Comparison of ENCODE assay signal across 1 cellular context in the genomic region with DNA sequence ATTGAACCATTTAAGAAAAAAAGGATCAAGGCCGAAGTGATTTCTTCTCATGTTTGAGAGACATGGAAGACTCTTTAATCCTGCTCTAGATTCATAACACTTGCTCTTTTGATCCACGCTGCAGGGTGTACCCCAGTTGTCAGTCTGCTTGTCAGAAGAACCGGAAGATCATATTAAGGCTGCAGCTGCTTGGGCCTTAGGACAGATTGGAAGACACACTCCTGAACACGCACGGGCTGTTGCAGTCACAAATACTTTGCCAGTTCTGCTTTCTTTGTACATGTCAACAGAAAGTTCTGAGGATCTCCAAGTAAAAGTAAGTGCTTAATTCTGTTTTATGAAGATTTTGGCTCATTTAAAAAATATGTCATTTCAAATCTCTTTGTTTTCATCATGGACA.
TF ChIP-seq lines count a peak whose summit lies in the region.

No MANE protein-coding gene starts in this region.

TF ChIP-seq in K562, 482 proteins besides CTCF, POLR2A, EP300 and RAD21 (continued from another document and continues in another):
- TF ChIP-seq CXXC5 (CRISPR knock-in tag; IDR thresholded peaks at IDR 0.05) (peak; percentile 31; the same call in 1 of the 2 replicates), MYNN (IDR thresholded peaks at IDR 0.05) (no peak), MYNN (CRISPR knock-in tag; IDR thresholded peaks at IDR 0.05) (no peak), GABPB1 (CRISPR knock-in tag; IDR thresholded peaks at IDR 0.05) (no peak), SNIP1 (IDR thresholded peaks at IDR 0.05; ENCODE audit: low read depth) (no peak), FOXJ2 (tag; IDR thresholded peaks at IDR 0.05) (no peak), KLF1 (tag; IDR thresholded peaks at IDR 0.05) (no peak), NFIX (CRISPR knock-in tag; IDR thresholded peaks at IDR 0.05; ENCODE audit: low read depth) (no peak), L3MBTL2 (IDR thresholded peaks at IDR 0.05) (0 out of 2 replicates have a peak, but pooled peaks have one; percentile 33), NONO (IDR thresholded peaks at IDR 0.05; ENCODE audit: low read depth in 2 of 2, low read length in 1 of 2) (no peak), DDX20 (tag; IDR thresholded peaks at IDR 0.05; ENCODE audit: low read depth) (no peak), POLR2H (tag; IDR thresholded peaks at IDR 0.05; ENCODE audit: low read depth) (peak; percentile 37; the same call in 1 of the 2 replicates), BDP1 (IDR thresholded peaks at IDR 0.05; ENCODE audit: insufficient read depth, insufficient read length) (no peak), MECOM (CRISPR knock-in tag; IDR thresholded peaks at IDR 0.05) (0 out of 2 replicates have a peak, but pooled peaks have one; percentile 51), SUPT5H (IDR thresholded peaks at IDR 0.05) (peak; percentile 33; the same call in 1 of the 2 replicates), CBX5 (IDR thresholded peaks at IDR 0.05; ENCODE audit: borderline replicate concordance, low read depth) (no peak), SMAD4 (CRISPR knock-in tag; conservative IDR thresholded peaks at IDR 0.05) (0 out of 2 replicates have a peak, but pooled peaks have one; percentile 42), PHB2 (IDR thresholded peaks at IDR 0.05; ENCODE audit: low read depth) (no peak), ZNF431 (CRISPR knock-in tag; IDR thresholded peaks at IDR 0.05) (no peak), ELF1 (tag; IDR thresholded peaks at IDR 0.05) (no peak), POLR2B (IDR thresholded peaks at IDR 0.05; ENCODE audit: low read depth, partially characterized antibody) (peak; percentile 34), RBFOX2 (IDR thresholded peaks at IDR 0.05; ENCODE audit: low read depth, low read length) (peak; percentile 60), SRSF1 (IDR thresholded peaks at IDR 0.05; ENCODE audit: low read depth, low read length) (no peak), ZNF766 (CRISPR knock-in tag; conservative IDR thresholded peaks at IDR 0.05) (0 out of 2 replicates have a peak, but pooled peaks have one; percentile 10), MAFK (IDR thresholded peaks at IDR 0.05; ENCODE audit: low read length) (no peak)
- TF ChIP-seq, protein P1, sequence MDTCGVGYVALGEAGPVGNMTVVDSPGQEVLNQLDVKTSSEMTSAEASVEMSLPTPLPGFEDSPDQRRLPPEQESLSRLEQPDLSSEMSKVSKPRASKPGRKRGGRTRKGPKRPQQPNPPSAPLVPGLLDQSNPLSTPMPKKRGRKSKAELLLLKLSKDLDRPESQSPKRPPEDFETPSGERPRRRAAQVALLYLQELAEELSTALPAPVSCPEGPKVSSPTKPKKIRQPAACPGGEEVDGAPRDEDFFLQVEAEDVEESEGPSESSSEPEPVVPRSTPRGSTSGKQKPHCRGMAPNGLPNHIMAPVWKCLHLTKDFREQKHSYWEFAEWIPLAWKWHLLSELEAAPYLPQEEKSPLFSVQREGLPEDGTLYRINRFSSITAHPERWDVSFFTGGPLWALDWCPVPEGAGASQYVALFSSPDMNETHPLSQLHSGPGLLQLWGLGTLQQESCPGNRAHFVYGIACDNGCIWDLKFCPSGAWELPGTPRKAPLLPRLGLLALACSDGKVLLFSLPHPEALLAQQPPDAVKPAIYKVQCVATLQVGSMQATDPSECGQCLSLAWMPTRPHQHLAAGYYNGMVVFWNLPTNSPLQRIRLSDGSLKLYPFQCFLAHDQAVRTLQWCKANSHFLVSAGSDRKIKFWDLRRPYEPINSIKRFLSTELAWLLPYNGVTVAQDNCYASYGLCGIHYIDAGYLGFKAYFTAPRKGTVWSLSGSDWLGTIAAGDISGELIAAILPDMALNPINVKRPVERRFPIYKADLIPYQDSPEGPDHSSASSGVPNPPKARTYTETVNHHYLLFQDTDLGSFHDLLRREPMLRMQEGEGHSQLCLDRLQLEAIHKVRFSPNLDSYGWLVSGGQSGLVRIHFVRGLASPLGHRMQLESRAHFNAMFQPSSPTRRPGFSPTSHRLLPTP (IDR thresholded peaks at IDR 0.05; ENCODE audit: borderline replicate concordance, extremely low read depth, insufficient read length): no peak
- TF ChIP-seq, protein P2, sequence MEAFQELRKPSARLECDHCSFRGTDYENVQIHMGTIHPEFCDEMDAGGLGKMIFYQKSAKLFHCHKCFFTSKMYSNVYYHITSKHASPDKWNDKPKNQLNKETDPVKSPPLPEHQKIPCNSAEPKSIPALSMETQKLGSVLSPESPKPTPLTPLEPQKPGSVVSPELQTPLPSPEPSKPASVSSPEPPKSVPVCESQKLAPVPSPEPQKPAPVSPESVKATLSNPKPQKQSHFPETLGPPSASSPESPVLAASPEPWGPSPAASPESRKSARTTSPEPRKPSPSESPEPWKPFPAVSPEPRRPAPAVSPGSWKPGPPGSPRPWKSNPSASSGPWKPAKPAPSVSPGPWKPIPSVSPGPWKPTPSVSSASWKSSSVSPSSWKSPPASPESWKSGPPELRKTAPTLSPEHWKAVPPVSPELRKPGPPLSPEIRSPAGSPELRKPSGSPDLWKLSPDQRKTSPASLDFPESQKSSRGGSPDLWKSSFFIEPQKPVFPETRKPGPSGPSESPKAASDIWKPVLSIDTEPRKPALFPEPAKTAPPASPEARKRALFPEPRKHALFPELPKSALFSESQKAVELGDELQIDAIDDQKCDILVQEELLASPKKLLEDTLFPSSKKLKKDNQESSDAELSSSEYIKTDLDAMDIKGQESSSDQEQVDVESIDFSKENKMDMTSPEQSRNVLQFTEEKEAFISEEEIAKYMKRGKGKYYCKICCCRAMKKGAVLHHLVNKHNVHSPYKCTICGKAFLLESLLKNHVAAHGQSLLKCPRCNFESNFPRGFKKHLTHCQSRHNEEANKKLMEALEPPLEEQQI (IDR thresholded peaks at IDR 0.05): no peak
- TF ChIP-seq, protein P3, sequence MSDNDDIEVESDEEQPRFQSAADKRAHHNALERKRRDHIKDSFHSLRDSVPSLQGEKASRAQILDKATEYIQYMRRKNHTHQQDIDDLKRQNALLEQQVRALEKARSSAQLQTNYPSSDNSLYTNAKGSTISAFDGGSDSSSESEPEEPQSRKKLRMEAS (CRISPR knock-in tag; IDR thresholded peaks at IDR 0.05): no peak
- TF ChIP-seq, protein P4, sequence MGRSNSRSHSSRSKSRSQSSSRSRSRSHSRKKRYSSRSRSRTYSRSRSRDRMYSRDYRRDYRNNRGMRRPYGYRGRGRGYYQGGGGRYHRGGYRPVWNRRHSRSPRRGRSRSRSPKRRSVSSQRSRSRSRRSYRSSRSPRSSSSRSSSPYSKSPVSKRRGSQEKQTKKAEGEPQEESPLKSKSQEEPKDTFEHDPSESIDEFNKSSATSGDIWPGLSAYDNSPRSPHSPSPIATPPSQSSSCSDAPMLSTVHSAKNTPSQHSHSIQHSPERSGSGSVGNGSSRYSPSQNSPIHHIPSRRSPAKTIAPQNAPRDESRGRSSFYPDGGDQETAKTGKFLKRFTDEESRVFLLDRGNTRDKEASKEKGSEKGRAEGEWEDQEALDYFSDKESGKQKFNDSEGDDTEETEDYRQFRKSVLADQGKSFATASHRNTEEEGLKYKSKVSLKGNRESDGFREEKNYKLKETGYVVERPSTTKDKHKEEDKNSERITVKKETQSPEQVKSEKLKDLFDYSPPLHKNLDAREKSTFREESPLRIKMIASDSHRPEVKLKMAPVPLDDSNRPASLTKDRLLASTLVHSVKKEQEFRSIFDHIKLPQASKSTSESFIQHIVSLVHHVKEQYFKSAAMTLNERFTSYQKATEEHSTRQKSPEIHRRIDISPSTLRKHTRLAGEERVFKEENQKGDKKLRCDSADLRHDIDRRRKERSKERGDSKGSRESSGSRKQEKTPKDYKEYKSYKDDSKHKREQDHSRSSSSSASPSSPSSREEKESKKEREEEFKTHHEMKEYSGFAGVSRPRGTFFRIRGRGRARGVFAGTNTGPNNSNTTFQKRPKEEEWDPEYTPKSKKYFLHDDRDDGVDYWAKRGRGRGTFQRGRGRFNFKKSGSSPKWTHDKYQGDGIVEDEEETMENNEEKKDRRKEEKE (IDR thresholded peaks at IDR 0.05; ENCODE audit: borderline replicate concordance in 1 of 2, control insufficient read depth in 1 of 2, low read depth in 2 of 2, low read length in 1 of 2): no peak
- TF ChIP-seq, protein P5, sequence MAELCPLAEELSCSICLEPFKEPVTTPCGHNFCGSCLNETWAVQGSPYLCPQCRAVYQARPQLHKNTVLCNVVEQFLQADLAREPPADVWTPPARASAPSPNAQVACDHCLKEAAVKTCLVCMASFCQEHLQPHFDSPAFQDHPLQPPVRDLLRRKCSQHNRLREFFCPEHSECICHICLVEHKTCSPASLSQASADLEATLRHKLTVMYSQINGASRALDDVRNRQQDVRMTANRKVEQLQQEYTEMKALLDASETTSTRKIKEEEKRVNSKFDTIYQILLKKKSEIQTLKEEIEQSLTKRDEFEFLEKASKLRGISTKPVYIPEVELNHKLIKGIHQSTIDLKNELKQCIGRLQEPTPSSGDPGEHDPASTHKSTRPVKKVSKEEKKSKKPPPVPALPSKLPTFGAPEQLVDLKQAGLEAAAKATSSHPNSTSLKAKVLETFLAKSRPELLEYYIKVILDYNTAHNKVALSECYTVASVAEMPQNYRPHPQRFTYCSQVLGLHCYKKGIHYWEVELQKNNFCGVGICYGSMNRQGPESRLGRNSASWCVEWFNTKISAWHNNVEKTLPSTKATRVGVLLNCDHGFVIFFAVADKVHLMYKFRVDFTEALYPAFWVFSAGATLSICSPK (IDR thresholded peaks at IDR 0.05; ENCODE audit: borderline replicate concordance): no peak
- TF ChIP-seq, protein P6, sequence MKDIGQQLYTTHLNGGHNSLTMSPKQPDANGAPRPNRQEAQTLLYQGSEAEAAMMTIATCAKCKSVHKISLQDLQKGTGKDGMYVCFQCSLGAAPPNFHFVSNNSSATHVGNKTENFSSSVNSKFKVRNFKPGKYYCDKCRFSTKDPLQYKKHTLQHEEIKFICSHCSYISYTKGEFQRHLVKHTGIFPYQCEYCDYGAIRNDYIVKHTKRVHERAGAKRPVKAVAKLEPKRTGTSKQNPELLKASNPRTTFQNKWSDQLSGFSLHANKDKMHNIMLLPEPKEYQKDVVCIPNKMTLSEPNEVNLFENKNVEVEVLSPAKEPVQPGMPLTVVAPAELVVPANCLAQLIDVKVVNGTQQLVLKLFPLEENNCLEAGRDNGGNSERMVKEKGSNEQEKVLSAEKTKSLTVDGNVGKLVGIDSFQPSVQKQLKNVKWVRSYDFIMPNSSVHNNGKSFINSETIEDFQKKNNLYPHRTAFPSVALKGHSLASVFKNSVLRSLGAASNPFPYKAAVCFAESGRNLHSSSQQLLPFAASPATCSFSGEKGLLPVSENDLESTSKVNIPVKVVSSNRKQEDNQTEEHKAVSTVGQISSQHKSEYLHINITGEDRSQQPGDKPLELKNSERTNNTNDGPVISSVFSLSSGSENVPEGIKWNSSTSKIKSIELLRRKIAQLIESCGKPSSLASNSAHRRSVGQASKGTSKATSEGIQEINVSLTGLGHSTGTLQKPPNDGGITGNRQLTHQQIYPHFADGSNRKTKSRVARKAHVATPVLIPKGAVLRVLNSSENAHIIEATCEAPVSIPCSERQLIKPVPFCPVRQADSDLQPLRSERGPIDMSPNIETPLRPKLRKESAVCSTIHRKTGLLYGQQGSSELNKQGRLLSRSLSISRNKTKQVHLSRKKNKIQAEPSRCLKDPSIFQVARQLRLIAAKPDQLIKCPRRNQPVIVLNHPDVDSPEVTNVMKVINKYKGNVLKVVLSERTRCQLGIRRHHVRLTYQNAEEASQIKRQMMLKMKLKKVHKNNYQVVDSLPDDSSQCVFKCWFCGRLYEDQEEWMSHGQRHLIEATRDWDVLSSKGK (CRISPR knock-in tag; IDR thresholded peaks at IDR 0.05): no peak
- TF ChIP-seq, protein P7, sequence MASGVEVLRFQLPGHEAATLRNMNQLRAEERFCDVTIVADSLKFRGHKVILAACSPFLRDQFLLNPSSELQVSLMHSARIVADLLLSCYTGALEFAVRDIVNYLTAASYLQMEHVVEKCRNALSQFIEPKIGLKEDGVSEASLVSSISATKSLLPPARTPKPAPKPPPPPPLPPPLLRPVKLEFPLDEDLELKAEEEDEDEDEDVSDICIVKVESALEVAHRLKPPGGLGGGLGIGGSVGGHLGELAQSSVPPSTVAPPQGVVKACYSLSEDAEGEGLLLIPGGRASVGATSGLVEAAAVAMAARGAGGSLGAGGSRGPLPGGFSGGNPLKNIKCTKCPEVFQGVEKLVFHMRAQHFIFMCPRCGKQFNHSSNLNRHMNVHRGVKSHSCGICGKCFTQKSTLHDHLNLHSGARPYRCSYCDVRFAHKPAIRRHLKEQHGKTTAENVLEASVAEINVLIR (CRISPR knock-in tag; IDR thresholded peaks at IDR 0.05): 0 out of 2 replicates have a peak, but pooled peaks have one; percentile 16
- TF ChIP-seq, protein P8, sequence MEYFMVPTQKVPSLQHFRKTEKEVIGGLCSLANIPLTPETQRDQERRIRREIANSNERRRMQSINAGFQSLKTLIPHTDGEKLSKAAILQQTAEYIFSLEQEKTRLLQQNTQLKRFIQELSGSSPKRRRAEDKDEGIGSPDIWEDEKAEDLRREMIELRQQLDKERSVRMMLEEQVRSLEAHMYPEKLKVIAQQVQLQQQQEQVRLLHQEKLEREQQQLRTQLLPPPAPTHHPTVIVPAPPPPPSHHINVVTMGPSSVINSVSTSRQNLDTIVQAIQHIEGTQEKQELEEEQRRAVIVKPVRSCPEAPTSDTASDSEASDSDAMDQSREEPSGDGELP (CRISPR knock-in tag; IDR thresholded peaks at IDR 0.05; ENCODE audit: borderline replicate concordance): no peak
- TF ChIP-seq, protein P9, sequence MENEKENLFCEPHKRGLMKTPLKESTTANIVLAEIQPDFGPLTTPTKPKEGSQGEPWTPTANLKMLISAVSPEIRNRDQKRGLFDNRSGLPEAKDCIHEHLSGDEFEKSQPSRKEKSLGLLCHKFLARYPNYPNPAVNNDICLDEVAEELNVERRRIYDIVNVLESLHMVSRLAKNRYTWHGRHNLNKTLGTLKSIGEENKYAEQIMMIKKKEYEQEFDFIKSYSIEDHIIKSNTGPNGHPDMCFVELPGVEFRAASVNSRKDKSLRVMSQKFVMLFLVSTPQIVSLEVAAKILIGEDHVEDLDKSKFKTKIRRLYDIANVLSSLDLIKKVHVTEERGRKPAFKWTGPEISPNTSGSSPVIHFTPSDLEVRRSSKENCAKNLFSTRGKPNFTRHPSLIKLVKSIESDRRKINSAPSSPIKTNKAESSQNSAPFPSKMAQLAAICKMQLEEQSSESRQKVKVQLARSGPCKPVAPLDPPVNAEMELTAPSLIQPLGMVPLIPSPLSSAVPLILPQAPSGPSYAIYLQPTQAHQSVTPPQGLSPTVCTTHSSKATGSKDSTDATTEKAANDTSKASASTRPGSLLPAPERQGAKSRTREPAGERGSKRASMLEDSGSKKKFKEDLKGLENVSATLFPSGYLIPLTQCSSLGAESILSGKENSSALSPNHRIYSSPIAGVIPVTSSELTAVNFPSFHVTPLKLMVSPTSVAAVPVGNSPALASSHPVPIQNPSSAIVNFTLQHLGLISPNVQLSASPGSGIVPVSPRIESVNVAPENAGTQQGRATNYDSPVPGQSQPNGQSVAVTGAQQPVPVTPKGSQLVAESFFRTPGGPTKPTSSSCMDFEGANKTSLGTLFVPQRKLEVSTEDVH (IDR thresholded peaks at IDR 0.05; ENCODE audit: low read depth, partially characterized antibody): no peak
